19 cellular contexts compared by ENCODE assay signal in the genomic region with DNA sequence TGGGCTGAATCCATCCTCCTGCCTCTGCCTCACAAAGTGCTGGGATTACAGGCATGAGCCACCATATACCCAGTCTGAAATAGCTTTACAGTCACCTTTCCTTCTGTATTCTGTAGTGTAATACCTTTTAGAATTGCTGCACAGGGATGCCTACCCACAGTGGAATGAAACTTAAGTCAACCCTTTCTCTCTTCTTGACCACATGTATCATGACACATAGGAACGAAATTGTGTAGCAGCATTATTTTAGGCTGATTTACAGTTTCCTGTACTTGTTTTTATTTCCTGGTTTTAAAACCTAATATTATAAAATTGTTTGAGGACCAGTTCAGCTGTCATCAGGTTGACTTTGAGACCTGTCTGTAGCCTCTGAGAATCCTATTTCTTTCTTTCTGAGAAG.
A peak's percentile ranks its signal among the peaks of the same experiment; 100 is the strongest.
DNase-seq lines count a peak whose midpoint lies in the region; ATAC-seq and TF ChIP-seq lines count a peak whose summit lies in the region.
"Had no signal": no experiment of that assay in that cellular context is flagged by ENCODE, and none has a peak within 500 bp of the region (broad histone marks: within the 10 kb centered on the region; RNA-seq: fewer than 3 reads in every experiment).

No MANE protein-coding gene starts in this region.

- H2AFZ ChIP-seq in SK-N-SH (ENCODE audit: low read depth) = no peak overlapping the region
- H2AFZ ChIP-seq in OCI-LY7 (ENCODE audit: low read length) = no peak overlapping the region

- H3K9me2 ChIP-seq in SK-N-SH = no peaks in the 10 kb centered on the region
- no peaks in the 10 kb centered on the region for H3K9me2 ChIP-seq in OCI-LY7 (ENCODE audit: insufficient read depth, low read length)

- H3K4me2 ChIP-seq in SK-N-SH = no peak overlapping the region
- no peak overlapping the region for H3K4me2 ChIP-seq in OCI-LY7 (ENCODE audit: low read length)

- peaks cover 59% of the 10 kb centered on the region for H4K20me1 ChIP-seq in SK-N-SH (ENCODE audit: insufficient read depth)
- H4K20me1 ChIP-seq in OCI-LY7 (ENCODE audit: insufficient read depth, low read length) = 0 out of 2 replicates have a peak, but pooled peaks cover 4% of the 10 kb centered on the region

- in situ Hi-C loops in HAP-1 (cut with MboI; ENCODE audit: low sequenced_read_pairs) = no loop called here

- TF ChIP-seq CTCF in SK-N-SH (IDR thresholded peaks at IDR 0.05) (no peak), OCI-LY7 (conservative IDR thresholded peaks at IDR 0.05; ENCODE audit: low read length) (no peak)

- H3K4me3 ChIP-seq in SK-N-SH (ENCODE audit: low read depth in 2 of 2, low read length in 1 of 2) = no peak overlapping the region
- no peak overlapping the region for H3K4me3 ChIP-seq in OCI-LY7 (ENCODE audit: low read depth, low read length, poor library complexity, severe bottlenecking)
- H3K4me3 ChIP-seq in HAP-1 = no peak overlapping the region
- H3K4me3 ChIP-seq: SJCRH30, upper lobe of left lung had no signal

- H3F3A ChIP-seq in SK-N-SH (replicated peaks; ENCODE audit: insufficient read depth) = peaks cover 4% of the 10 kb centered on the region

- no peak overlapping the region for H3K9ac ChIP-seq in SK-N-SH

- peaks cover 5 to 15% of the 10 kb centered on the region in 2 experiments; a peak in 3 of 4 replicates for H3K4me1 ChIP-seq in SK-N-SH (ENCODE audit: control insufficient read depth in 1 of 2, insufficient read depth in 2 of 2, low read depth in 1 of 2, low read length in 1 of 2)
- no peaks in the 10 kb centered on the region for H3K4me1 ChIP-seq in OCI-LY7 (ENCODE audit: insufficient read depth, low read length, poor library complexity, severe bottlenecking)
- no peaks in the 10 kb centered on the region for H3K4me1 ChIP-seq in HAP-1
- H3K4me1 ChIP-seq: SJCRH30, upper lobe of left lung had no signal

- WGBS in SK-N-SH (ENCODE audit: low lambda C conversion rate) = 55% methylated on average over 1 of the region's 1 CpG

- peaks cover 18 to 22% of the 10 kb centered on the region in 2 experiments for H3K36me3 ChIP-seq in SK-N-SH (replicated peaks in 1 of 2; ENCODE audit: control insufficient read depth in 1 of 2, insufficient read depth in 2 of 2, low read length in 1 of 2)
- no peaks in the 10 kb centered on the region for H3K36me3 ChIP-seq in OCI-LY7 (ENCODE audit: insufficient read depth, low read length)
- no peaks in the 10 kb centered on the region for H3K36me3 ChIP-seq in HAP-1 (replicated peaks)

- POLR2A ChIA-PET in SK-N-SH (lab: Yijun Ruan, JAX) = no interaction called here
- POLR2A ChIA-PET in OCI-LY7 (lab: Charles Lee) = interaction anchor here (0.6 to 1.9 kb wide), 5 partner anchors 13 to 1735 kb away, joined by 3 to 6 read pairs (median 4); no protein-coding TSS in a partner anchor

- 0 out of 2 replicates have a peak, but pooled peaks cover 4% of the 10 kb centered on the region for H3K79me2 ChIP-seq in SK-N-SH (ENCODE audit: insufficient read depth)
- no peaks in the 10 kb centered on the region for H3K79me2 ChIP-seq in OCI-LY7 (ENCODE audit: insufficient read depth, low read depth, low read length)

- H3K27ac ChIP-seq in SK-N-SH (ENCODE audit: low read depth in 2 of 2, low read length in 1 of 2) (no peak overlapping the region), OCI-LY7 (ENCODE audit: low read depth, low read length, poor library complexity, severe bottlenecking) (no peak overlapping the region)
- H3K27ac ChIP-seq: 22Rv1, SJCRH30, upper lobe of left lung had no signal

- TF ChIP-seq RAD21 in SK-N-SH (IDR thresholded peaks at IDR 0.05; ENCODE audit: low read length) = no peak

- TSS peak; percentile 51 for BruUV-seq in OCI-LY7 (replicated peaks; lab: Mats Ljungman, UMichigan)

- TF ChIP-seq EP300 in SK-N-SH (IDR thresholded peaks at IDR 0.05; ENCODE audit: borderline replicate concordance in 1 of 2, low read depth in 1 of 2, low read length in 1 of 2) = no peak

- CTCF ChIA-PET in SK-N-SH (lab: Yijun Ruan, JAX) (interaction anchor here (0.9 to 1.5 kb wide), 2 partner anchors 10 to 377 kb away, joined by 3 to 6 read pairs; no protein-coding TSS in a partner anchor), OCI-LY7 (lab: Charles Lee; ENCODE audit: unreplicated experiment) (no interaction called here)

- ATAC-seq in SK-N-SH treated with all-trans-retinoic acid at 6 μM for 48 hours = peak; percentile 44; the same call in 2 of the 3 replicates
- ATAC-seq: stimulated activated naive CD8-positive, alpha-beta T cell treated with anti-CD3 and anti-CD28 coated beads, Interleukin-15, Interleukin-2, amounts not matched to agents 100 U/mL and 50 U/mL, for 24 hours had no signal

- H3K9me3 ChIP-seq in SK-N-SH (no peaks in the 10 kb centered on the region), OCI-LY7 (ENCODE audit: low read length) (no peaks in the 10 kb centered on the region), HAP-1 (no peaks in the 10 kb centered on the region)
- H3K9me3 ChIP-seq: SJCRH30, upper lobe of left lung had no signal

- intact Hi-C loops in OCI-LY7 (cut with micrococcal nuclease; ENCODE audit: unreplicated experiment) = no loop called here

- no peak for DNase-seq in SK-N-SH
- no peak for DNase-seq in OCI-LY7 (ENCODE audit: low spot score)
- peak; percentile 54 for DNase-seq in dermis blood vessel endothelial cell
- DNase-seq in myocyte (ENCODE audit: low read depth) = peak; percentile 9
- DNase-seq in SIG-M5 treated with dmso at 0.1 percent for 504 hours (lab: John Stamatoyannopoulos, UW; ENCODE audit: unreplicated experiment) = no peak
- no peak for DNase-seq in NCI-H2029 treated with DMSO at 0.1 percent for 48 hours (lab: John Stamatoyannopoulos, UW)
- no peak for DNase-seq in HAP-1 (ENCODE audit: low spot score in 2 of 2)
- DNase-seq: activated CD4-positive, alpha-beta T cell treated with anti-CD3 and anti-CD28 coated beads for 48 hours; CD4-positive, CD25-positive, alpha-beta regulatory T cell; glutamatergic neuron; immature natural killer cell; NCI-H2029; NCI-H524; SJCRH30; stimulated activated naive CD8-positive, alpha-beta T cell treated with anti-CD3 and anti-CD28 coated beads, Interleukin-15, Interleukin-2, amounts not matched to agents 100 U/mL and 50 U/mL, for 24 hours; T-helper 9 cell; upper lobe of left lung had no signal

- H3K27me3 ChIP-seq in SK-N-SH (ENCODE audit: insufficient read depth) (no peaks in the 10 kb centered on the region), HAP-1 (ENCODE audit: low read depth) (no peaks in the 10 kb centered on the region)
- H3K27me3 ChIP-seq: SJCRH30, upper lobe of left lung had no signal

TF ChIP-seq in SK-N-SH treated with all-trans-retinoic acid at 6 μM for 48 hours, 23 proteins besides CTCF, POLR2A, EP300 and RAD21:
- TF ChIP-seq ZC3H10 (CRISPR knock-in tag; IDR thresholded peaks at IDR 0.05) = no peak
- no peak for TF ChIP-seq ZNF8 (CRISPR knock-in tag; IDR thresholded peaks at IDR 0.05)
- TF ChIP-seq OSR1 (CRISPR knock-in tag; IDR thresholded peaks at IDR 0.05) = no peak
- TF ChIP-seq, protein P1, sequence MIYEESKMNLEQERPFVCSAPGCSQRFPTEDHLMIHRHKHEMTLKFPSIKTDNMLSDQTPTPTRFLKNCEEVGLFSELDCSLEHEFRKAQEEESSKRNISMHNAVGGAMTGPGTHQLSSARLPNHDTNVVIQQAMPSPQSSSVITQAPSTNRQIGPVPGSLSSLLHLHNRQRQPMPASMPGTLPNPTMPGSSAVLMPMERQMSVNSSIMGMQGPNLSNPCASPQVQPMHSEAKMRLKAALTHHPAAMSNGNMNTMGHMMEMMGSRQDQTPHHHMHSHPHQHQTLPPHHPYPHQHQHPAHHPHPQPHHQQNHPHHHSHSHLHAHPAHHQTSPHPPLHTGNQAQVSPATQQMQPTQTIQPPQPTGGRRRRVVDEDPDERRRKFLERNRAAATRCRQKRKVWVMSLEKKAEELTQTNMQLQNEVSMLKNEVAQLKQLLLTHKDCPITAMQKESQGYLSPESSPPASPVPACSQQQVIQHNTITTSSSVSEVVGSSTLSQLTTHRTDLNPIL (CRISPR knock-in tag; IDR thresholded peaks at IDR 0.05; ENCODE audit: low read depth) = no peak
- TF ChIP-seq ZFP3 (CRISPR knock-in tag; IDR thresholded peaks at IDR 0.05) = no peak
- no peak for TF ChIP-seq PPARA (CRISPR knock-in tag; IDR thresholded peaks at IDR 0.05; ENCODE audit: borderline replicate concordance)

TF ChIP-seq in SK-N-SH, 30 proteins besides CTCF, POLR2A, EP300 and RAD21:
- TF ChIP-seq TEAD4 (IDR thresholded peaks at IDR 0.05; ENCODE audit: borderline replicate concordance, insufficient read depth) (no peak), SMC3 (IDR thresholded peaks at IDR 0.05; ENCODE audit: low read depth, low read length) (no peak), EZH2phosphoT487 (IDR thresholded peaks at IDR 0.05; ENCODE audit: borderline replicate concordance, low read depth) (no peak), GATA2 (CRISPR knock-in tag; IDR thresholded peaks at IDR 0.05) (no peak), RXRA (IDR thresholded peaks at IDR 0.05; ENCODE audit: borderline replicate concordance, low read depth) (no peak), RFX5 (IDR thresholded peaks at IDR 0.05; ENCODE audit: low read length) (no peak), YY1 (IDR thresholded peaks at IDR 0.05; ENCODE audit: low read depth) (no peak), NRF1 (IDR thresholded peaks at IDR 0.05; ENCODE audit: low read depth, low read length) (no peak), GABPA (IDR thresholded peaks at IDR 0.05; ENCODE audit: low read depth) (no peak), FOXM1 (IDR thresholded peaks at IDR 0.05; ENCODE audit: low read depth) (no peak)
- TF ChIP-seq, protein P2, sequence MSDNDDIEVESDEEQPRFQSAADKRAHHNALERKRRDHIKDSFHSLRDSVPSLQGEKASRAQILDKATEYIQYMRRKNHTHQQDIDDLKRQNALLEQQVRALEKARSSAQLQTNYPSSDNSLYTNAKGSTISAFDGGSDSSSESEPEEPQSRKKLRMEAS (IDR thresholded peaks at IDR 0.05; ENCODE audit: low read depth) = no peak

Comparison
In these comparisons a context has a peak if more than half of its experiments do, and no peak if none do; other contexts are left out.
1. DNase-seq: peak in dermis blood vessel endothelial cell (single experiment) and myocyte (single experiment); none in SK-N-SH (single experiment), OCI-LY7 (single experiment), SIG-M5 treated with dmso at 0.1 percent for 504 hours (single experiment), NCI-H2029 treated with DMSO at 0.1 percent for 48 hours (single experiment) and HAP-1 (0 of 2).